ENCODE assay signal across 8 cellular contexts in the genomic region with DNA sequence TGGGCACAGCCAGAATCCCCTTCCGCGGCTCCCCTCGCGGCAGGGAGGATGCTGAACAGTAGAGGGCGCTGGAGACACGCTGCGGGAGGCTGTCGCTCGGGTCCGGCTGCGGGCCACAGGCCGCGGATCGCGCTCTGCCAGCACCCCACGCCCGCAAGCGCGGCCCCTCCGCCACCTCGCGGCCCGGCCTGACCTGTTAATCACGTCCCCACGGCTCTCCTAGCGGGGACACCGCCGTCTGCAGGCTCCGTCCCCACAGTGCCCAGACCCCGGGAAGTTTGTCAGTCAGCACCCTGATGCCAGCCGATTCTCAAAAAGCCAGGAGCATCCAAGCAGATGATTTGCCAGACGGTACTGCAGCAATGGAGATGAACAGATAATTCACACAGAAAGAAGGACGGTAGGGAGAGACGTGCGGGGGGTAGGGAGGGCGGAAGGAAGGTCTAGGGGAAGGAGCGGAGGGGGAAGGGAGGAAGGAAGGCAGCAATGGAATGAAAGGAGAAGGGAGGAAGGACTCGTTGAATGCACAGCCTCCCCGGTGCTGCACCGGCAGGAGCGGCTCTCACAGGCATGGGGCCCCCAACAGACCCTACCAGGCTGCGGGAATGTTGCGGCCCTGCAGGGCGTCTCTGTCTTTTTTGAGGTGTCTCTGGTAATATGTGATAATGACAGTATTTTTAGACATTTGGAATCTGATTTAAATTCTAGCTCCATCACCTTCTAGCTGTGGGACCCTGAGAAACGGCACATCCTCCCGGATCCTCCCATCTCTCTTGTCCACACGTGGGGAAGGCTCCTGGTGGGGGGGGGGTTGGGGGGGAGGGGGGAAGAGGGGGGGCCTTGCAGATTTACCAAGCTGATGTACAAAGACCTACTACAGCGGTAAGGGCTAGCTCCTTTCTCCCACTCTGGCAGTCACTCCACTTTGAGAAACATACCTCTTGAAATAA. TPM values are rescaled to one million over a fixed set of nuclear protein-coding genes. Genes with fewer than 3 reads are reported as not detected.
A peak's percentile ranks its signal among the peaks of the same experiment; 100 is the strongest.
DNase-seq lines count a peak whose midpoint lies in the region; ATAC-seq and TF ChIP-seq lines count a peak whose summit lies in the region.
"Not testable (repeated sequence)": the region's sequence is repeated elsewhere in the genome, so short reads cannot be mapped to it uniquely, and the experiment has no call there.

No MANE protein-coding gene starts in this region.

- H3K36me3 ChIP-seq in CD4-positive, alpha-beta memory T cell (ENCODE audit: insufficient read depth, low read length); adipocyte (ENCODE audit: control insufficient read depth, insufficient read depth, low read length, severe bottlenecking); mucosa of descending colon (ENCODE audit: low read depth): not testable (repeated sequence)

- H3K9me3 Mint-ChIP-seq in CD4-positive, alpha-beta memory T cell; stimulated activated effector memory CD8-positive, alpha-beta T cell treated with anti-CD3 and anti-CD28 coated beads, Interleukin-12 subunit alpha, Interleukin-12 subunit beta, amount 100 ng/mL, for 72 hours: not testable (repeated sequence)

- not testable (repeated sequence) for TF ChIP-seq CTCF in foreskin fibroblast (IDR thresholded peaks at IDR 0.05; ENCODE audit: low read depth, low read length); mucosa of descending colon (IDR thresholded peaks at IDR 0.05)

- not testable (repeated sequence) for H3K27me3 ChIP-seq in CD4-positive, alpha-beta memory T cell (ENCODE audit: insufficient read depth, low read length); adipocyte (replicated peaks; ENCODE audit: control insufficient read depth, insufficient read depth, low read length)

- H3K36me3 Mint-ChIP-seq in CD4-positive, alpha-beta memory T cell; stimulated activated effector memory CD8-positive, alpha-beta T cell treated with anti-CD3 and anti-CD28 coated beads, Interleukin-12 subunit alpha, Interleukin-12 subunit beta, amount 100 ng/mL, for 72 hours: not testable (repeated sequence)

- H3K4me1 ChIP-seq in CD4-positive, alpha-beta memory T cell (ENCODE audit: insufficient read depth, low read length); adipocyte (ENCODE audit: control insufficient read depth, insufficient read depth, low read length); mucosa of descending colon (ENCODE audit: low read depth): not testable (repeated sequence)

- POLR2A ChIA-PET in CD4-positive, alpha-beta memory T cell (lab: Charles Lee; ENCODE audit: partially characterized antibody): not testable (repeated sequence)

- not testable (repeated sequence) for H3K27me3 Mint-ChIP-seq in CD4-positive, alpha-beta memory T cell

- CTCF ChIA-PET in CD4-positive, alpha-beta memory T cell (lab: Charles Lee; ENCODE audit: partially characterized antibody): not testable (repeated sequence)

- not testable (repeated sequence) for H3K4me3 ChIP-seq in CD4-positive, alpha-beta memory T cell (ENCODE audit: low read length in 2 of 2); mucosa of descending colon
- H3K4me3 ChIP-seq in adipocyte (ENCODE audit: low read length) (peak overlapping the region; percentile 75), foreskin fibroblast (ENCODE audit: low read depth in 1 of 2, low read length in 2 of 2) (peak overlapping the region; percentile 22 to 43)

- intact Hi-C loops in CD4-positive, alpha-beta memory T cell (cut with micrococcal nuclease); mucosa of descending colon (cut with DNase I, micrococcal nuclease): not testable (repeated sequence)

- ATAC-seq in GM21390 (IDR thresholded peaks at IDR 0.05; ENCODE audit: unreplicated experiment): peak; percentile 79
- ATAC-seq in HG03103 (IDR thresholded peaks at IDR 0.05; ENCODE audit: low read depth, unreplicated experiment): peak; percentile 84
- ATAC-seq in SK-N-SH treated with all-trans-retinoic acid at 6 μM for 48 hours: peak; percentile 93
- ATAC-seq in mucosa of descending colon: peak; percentile 97
- peak; percentile 89 for ATAC-seq in stimulated activated effector memory CD8-positive, alpha-beta T cell treated with anti-CD3 and anti-CD28 coated beads, Interleukin-12 subunit alpha, Interleukin-12 subunit beta, amount 100 ng/mL, for 72 hours

- not testable (repeated sequence) for H3K4me1 Mint-ChIP-seq in CD4-positive, alpha-beta memory T cell; stimulated activated effector memory CD8-positive, alpha-beta T cell treated with anti-CD3 and anti-CD28 coated beads, Interleukin-12 subunit alpha, Interleukin-12 subunit beta, amount 100 ng/mL, for 72 hours

- not testable (repeated sequence) for H3K27ac ChIP-seq in CD4-positive, alpha-beta memory T cell (ENCODE audit: low read depth, low read length)

- peak overlapping the region in 3 of 8 donors; percentile 18 to 58 (median 35) for H3K4me3 Mint-ChIP-seq in CD4-positive, alpha-beta memory T cell
- peak overlapping the region; percentile 29 for H3K4me3 Mint-ChIP-seq in stimulated activated effector memory CD8-positive, alpha-beta T cell treated with anti-CD3 and anti-CD28 coated beads, Interleukin-12 subunit alpha, Interleukin-12 subunit beta, amount 100 ng/mL, for 72 hours

- DNase-seq in CD4-positive, alpha-beta memory T cell: peak; percentile 19 to 59 (median 45)
- DNase-seq in adipocyte (ENCODE audit: low read depth) (peak; percentile 14), foreskin fibroblast (peak in 1 of 2 donors; percentile 30), mucosa of descending colon (peak in 2 of 3 donors; percentile 7 to 51)
- DNase-seq in stimulated activated effector memory CD8-positive, alpha-beta T cell treated with anti-CD3 and anti-CD28 coated beads, Interleukin-12 subunit alpha, Interleukin-12 subunit beta, amount 100 ng/mL, for 72 hours (ENCODE audit: low spot score in 2 of 2): peak; percentile 28 to 80

- not testable (repeated sequence) for H3K27ac Mint-ChIP-seq in CD4-positive, alpha-beta memory T cell; stimulated activated effector memory CD8-positive, alpha-beta T cell treated with anti-CD3 and anti-CD28 coated beads, Interleukin-12 subunit alpha, Interleukin-12 subunit beta, amount 100 ng/mL, for 72 hours

- peak overlapping the region; percentile 73 for H3K9ac ChIP-seq in adipocyte (ENCODE audit: low read length)

- not testable (repeated sequence) for H3K9me3 ChIP-seq in CD4-positive, alpha-beta memory T cell (ENCODE audit: control insufficient read depth in 1 of 2, low read length in 2 of 2); adipocyte (ENCODE audit: control insufficient read depth, low read length); mucosa of descending colon

RNA-seq across cellular contexts. Expression of a gene that starts 19.5 kb away (rescaled TPM):
- total RNA-seq in CD4-positive, alpha-beta memory T cell: under 1 TPM in 1 of 2 experiments, not detected in 1; 0.38 TPM
- not detected for polyA plus RNA-seq in CD4-positive, alpha-beta memory T cell
- 1 to 10 TPM in 1 of 3 donors, under 1 TPM in 2; 0.60 to 1.3 (median 0.98) TPM for total RNA-seq in mucosa of descending colon
